19 cellular contexts compared by ENCODE assay signal in the genomic region with DNA sequence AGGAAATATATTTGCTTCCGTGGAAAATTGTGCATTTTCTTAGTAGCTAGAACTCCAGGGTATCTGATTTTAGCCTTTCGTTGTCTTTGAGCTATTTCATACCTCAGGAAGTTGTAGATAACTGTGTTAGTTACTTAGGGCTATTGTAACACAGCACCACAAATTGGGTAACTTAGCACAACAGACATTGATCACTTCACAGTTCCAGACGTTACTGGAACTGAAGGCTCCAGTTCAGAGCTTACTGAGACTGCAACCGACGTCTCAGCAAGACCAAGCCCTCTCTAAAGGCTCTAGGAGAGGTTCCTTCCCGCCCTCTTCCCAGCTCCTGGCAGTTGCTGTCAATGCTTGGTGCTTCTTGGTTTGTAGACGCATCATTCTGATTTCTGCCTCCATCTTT.
"Had no signal": no experiment of that assay in that cellular context is flagged by ENCODE, and none has a peak within 500 bp of the region (broad histone marks: within the 10 kb centered on the region; RNA-seq: fewer than 3 reads in every experiment).

No MANE protein-coding gene starts in this region.

- H3K4me1 Mint-ChIP-seq: activated naive CD8-positive, alpha-beta T cell treated with anti-CD3 and anti-CD28 coated beads, Interleukin-2, amount 10 ng/mL, durations not matched to agents 7 days and 5 days; T-helper 17 cell had no signal

- H3K36me3 Mint-ChIP-seq: activated naive CD8-positive, alpha-beta T cell treated with anti-CD3 and anti-CD28 coated beads, Interleukin-2, amount 10 ng/mL, durations not matched to agents 7 days and 5 days; type B pancreatic cell had no signal

- DNase-seq: activated CD4-positive, alpha-beta memory T cell treated with anti-CD3 and anti-CD28 coated beads, Interleukin-2, amount 10 ng/mL, durations not matched to agents 7 days and 5 days; activated CD4-positive, alpha-beta T cell treated with anti-CD3 and anti-CD28 coated beads for 4 hours; activated gamma-delta T cell treated with Interleukin-2 at 50 U/mL for 16 hours; activated naive CD8-positive, alpha-beta T cell treated with anti-CD3 and anti-CD28 coated beads, Interleukin-2, amount 10 ng/mL, durations not matched to agents 7 days and 5 days; activated T-cell treated with anti-CD3 and anti-CD28 coated beads, Interleukin-2, amount 50 U/mL, for 48 hours; anterior cingulate cortex; cerebellar nuclear complex; effector memory CD8-positive, alpha-beta T cell; foreskin melanocyte; nephron progenitor cell; ovary; sigmoid colon; spleen; T-helper 17 cell had no signal

- H3K27me3 ChIP-seq: ovary had no signal

- H3K9me3 Mint-ChIP-seq: activated CD4-positive, alpha-beta memory T cell treated with anti-CD3 and anti-CD28 coated beads, Interleukin-2, amount 10 ng/mL, durations not matched to agents 7 days and 5 days; activated naive CD8-positive, alpha-beta T cell treated with anti-CD3 and anti-CD28 coated beads, Interleukin-2, amount 10 ng/mL, durations not matched to agents 7 days and 5 days; dendritic cell treated with granulocyte-macrophage colony-stimulating factor and Interleukin-4, amounts not matched to agents 40 ng/mL and 50 ng/mL, for 4 days; effector memory CD8-positive, alpha-beta T cell; nephron progenitor cell; stimulated activated naive CD8-positive, alpha-beta T cell treated with anti-CD3 and anti-CD28 coated beads, Interleukin-15, Interleukin-2, amounts not matched to agents 100 ng/mL and 50 ng/mL, for 24 hours; type B pancreatic cell had no signal

- H3K9me3 ChIP-seq: ovary, sigmoid colon, spleen had no signal

- H3K4me3 Mint-ChIP-seq: activated CD4-positive, alpha-beta memory T cell treated with anti-CD3 and anti-CD28 coated beads, Interleukin-2, amount 10 ng/mL, durations not matched to agents 7 days and 5 days; activated naive CD8-positive, alpha-beta T cell treated with anti-CD3 and anti-CD28 coated beads, Interleukin-2, amount 10 ng/mL, durations not matched to agents 7 days and 5 days; dendritic cell treated with granulocyte-macrophage colony-stimulating factor and Interleukin-4, amounts not matched to agents 40 ng/mL and 50 ng/mL, for 4 days; effector memory CD8-positive, alpha-beta T cell; nephron progenitor cell; stimulated activated naive CD8-positive, alpha-beta T cell treated with anti-CD3 and anti-CD28 coated beads, Interleukin-15, Interleukin-2, amounts not matched to agents 100 ng/mL and 50 ng/mL, for 24 hours; T-helper 17 cell; type B pancreatic cell; WTC11 had no signal

- H3K27ac ChIP-seq: epithelial cell of prostate, ovary, sigmoid colon had no signal

- H3K36me3 ChIP-seq: ovary, sigmoid colon, spleen had no signal

- H3K4me1 ChIP-seq: sigmoid colon had no signal

- H3K4me3 ChIP-seq: ovary, sigmoid colon, spleen had no signal

- H3K27ac Mint-ChIP-seq: activated CD4-positive, alpha-beta memory T cell treated with anti-CD3 and anti-CD28 coated beads, Interleukin-2, amount 10 ng/mL, durations not matched to agents 7 days and 5 days; activated naive CD8-positive, alpha-beta T cell treated with anti-CD3 and anti-CD28 coated beads, Interleukin-2, amount 10 ng/mL, durations not matched to agents 7 days and 5 days; dendritic cell treated with granulocyte-macrophage colony-stimulating factor and Interleukin-4, amounts not matched to agents 40 ng/mL and 50 ng/mL, for 4 days; effector memory CD8-positive, alpha-beta T cell; nephron progenitor cell; stimulated activated naive CD8-positive, alpha-beta T cell treated with anti-CD3 and anti-CD28 coated beads, Interleukin-15, Interleukin-2, amounts not matched to agents 100 ng/mL and 50 ng/mL, for 24 hours; T-helper 17 cell; type B pancreatic cell; WTC11 had no signal
